10 cellular contexts compared by ENCODE assay signal in genomic region chr12:94954029-94954685, GRCh38. TPM values are rescaled to one million over a fixed set of nuclear protein-coding genes. Genes with fewer than 3 reads are reported as not detected.
DNase-seq lines count a peak whose midpoint lies in the region; ATAC-seq and TF ChIP-seq lines count a peak whose summit lies in the region.
"Had no signal": no experiment of that assay in that cellular context is flagged by ENCODE, and none has a peak within 500 bp of the region (broad histone marks: within the 10 kb centered on the region; RNA-seq: fewer than 3 reads in every experiment).

No MANE protein-coding gene starts in this region.

- H3K4me2 ChIP-seq in smooth muscle cell, result no peak overlapping the region

- H3K79me2 ChIP-seq in smooth muscle cell (ENCODE audit: low read depth), result no peaks in the 10 kb centered on the region

- peak overlapping the region; percentile 67 for H3K27ac ChIP-seq in SJCRH30
- peak overlapping the region; percentile 74 for H3K27ac ChIP-seq in foreskin keratinocyte
- peak overlapping the region; percentile 19 for H3K27ac ChIP-seq in smooth muscle cell (ENCODE audit: low read depth)
- no peak overlapping the region for H3K27ac ChIP-seq in coronary artery

- no peaks in the 10 kb centered on the region for H4K20me1 ChIP-seq in smooth muscle cell (ENCODE audit: low read depth)

- no peak overlapping the region for H3K9ac ChIP-seq in smooth muscle cell (ENCODE audit: low read depth)

- no peaks in the 10 kb centered on the region for H3F3A ChIP-seq in smooth muscle cell (ENCODE audit: low read depth)

- no peak overlapping the region for H2AFZ ChIP-seq in smooth muscle cell (ENCODE audit: low read depth)

- ATAC-seq in foreskin keratinocyte, result peak; percentile 97
- no peak for ATAC-seq in GM18873 (IDR thresholded peaks at IDR 0.05; ENCODE audit: low FRiP score, unreplicated experiment)
- ATAC-seq: Panc1 had no signal

- no peaks in the 10 kb centered on the region for H3K27me3 ChIP-seq in SJCRH30
- no peaks in the 10 kb centered on the region for H3K27me3 ChIP-seq in foreskin keratinocyte
- no peaks in the 10 kb centered on the region for H3K27me3 ChIP-seq in smooth muscle cell (ENCODE audit: low read depth)

- 0% methylated on average over 1 of the region's 1 CpG for WGBS in smooth muscle cell (ENCODE audit: low lambda C conversion rate)

- peaks cover 24% of the 10 kb centered on the region for H3K4me1 ChIP-seq in SJCRH30
- peaks cover 11% of the 10 kb centered on the region for H3K4me1 ChIP-seq in foreskin keratinocyte
- H3K4me1 ChIP-seq in smooth muscle cell (ENCODE audit: low read depth), result peaks cover 5% of the 10 kb centered on the region

- H3K9me3 ChIP-seq in SJCRH30 (replicated peaks) (no peaks in the 10 kb centered on the region), smooth muscle cell (replicated peaks; ENCODE audit: low read depth) (no peaks in the 10 kb centered on the region)

- DNase-seq in NCI-H2171 treated with DMSO at 0.1 percent for 48 hours (lab: John Stamatoyannopoulos, UW) (peak; percentile 10), NCI-H2171 (lab: John Stamatoyannopoulos, UW) (no peak), SJCRH30 (peak; percentile 36 to 61), foreskin keratinocyte (peak; percentile 94 to 97), smooth muscle cell (lab: John Stamatoyannopoulos, UW; ENCODE audit: unreplicated experiment) (no peak), coronary artery (ENCODE audit: low spot score) (no peak), NCI-H2081 (lab: John Stamatoyannopoulos, UW) (no peak)
- DNase-seq: effector CD4-positive, alpha-beta T cell had no signal

- H3K36me3 ChIP-seq in SJCRH30, result no peaks in the 10 kb centered on the region
- H3K36me3 ChIP-seq in smooth muscle cell (ENCODE audit: low read depth), result no peaks in the 10 kb centered on the region

- H3K4me3 ChIP-seq in SJCRH30 (no peak overlapping the region), smooth muscle cell (no peak overlapping the region), coronary artery (no peak overlapping the region)

- TF ChIP-seq CTCF in foreskin keratinocyte (conservative IDR thresholded peaks at IDR 0.05), result no peak
- no peak for TF ChIP-seq CTCF in smooth muscle cell (IDR thresholded peaks at IDR 0.05; ENCODE audit: borderline replicate concordance, insufficient read depth, poor library complexity, severe bottlenecking)
- TF ChIP-seq CTCF in coronary artery (IDR thresholded peaks at IDR 0.05), result no peak

RNA-seq across cellular contexts. Expression of gene NDUFA12, which starts 49.3 kb away (rescaled TPM):
- total RNA-seq in SJCRH30 (2014; rRNA removed; shearing (Covaris generic)), result 116 and 123 TPM in 2 replicates
- 181 and 189 TPM in 2 replicates for total RNA-seq in foreskin keratinocyte
- polyA plus RNA-seq in foreskin keratinocyte, result 239 and 240 TPM in 2 replicates
- 291 and 300 TPM in 2 replicates for total RNA-seq in smooth muscle cell
- polyA plus RNA-seq in smooth muscle cell, result 236 and 257 TPM in 2 replicates

Comparison
In these comparisons a context has a peak if more than half of its experiments do, and no peak if none do; other contexts are left out.
1. DNase-seq: peak in NCI-H2171 treated with DMSO at 0.1 percent for 48 hours (single experiment), SJCRH30 (2 of 2) and foreskin keratinocyte (2 of 2); none in NCI-H2171 (single experiment), smooth muscle cell (single experiment), coronary artery (single experiment) and NCI-H2081 (0 of 2).
2. H3K27ac ChIP-seq: peak in SJCRH30 (single experiment), foreskin keratinocyte (single experiment) and smooth muscle cell (single experiment); none in coronary artery (0 of 2).